ENCODE assay signal across 2 cellular contexts in genomic region chr17:81040791-81041337, GRCh38.
TF ChIP-seq lines count a peak whose summit lies in the region.

No MANE protein-coding gene starts in this region.

TF ChIP-seq in GM23338, 12 proteins besides CTCF, POLR2A, EP300 and RAD21 (continued from another document):
- TF ChIP-seq ZNF462 (CRISPR knock-in tag; IDR thresholded peaks at IDR 0.05) (no peak), ZNF331 (CRISPR knock-in tag; IDR thresholded peaks at IDR 0.05; ENCODE audit: low read depth) (no peak), REST (IDR thresholded peaks at IDR 0.05; ENCODE audit: unreplicated experiment) (no peak), ZNF114 (CRISPR knock-in tag; IDR thresholded peaks at IDR 0.05) (no peak), EZH2 (IDR thresholded peaks at IDR 0.05; ENCODE audit: low read depth, unreplicated experiment) (no peak), JUNB (IDR thresholded peaks at IDR 0.05; ENCODE audit: unreplicated experiment) (no peak), ETS1 (IDR thresholded peaks at IDR 0.05) (no peak), CREB1 (CRISPR knock-in tag; IDR thresholded peaks at IDR 0.05; ENCODE audit: low read depth) (no peak), EZH2phosphoT487 (IDR thresholded peaks at IDR 0.05; ENCODE audit: unreplicated experiment) (no peak)

TF ChIP-seq in WTC11, 78 proteins besides CTCF, POLR2A, EP300 and RAD21 (continued from another document):
- TF ChIP-seq USF1 (CRISPR knock-in tag; IDR thresholded peaks at IDR 0.05) (no peak), FOXP4 (CRISPR knock-in tag; IDR thresholded peaks at IDR 0.05) (no peak), ATF6 (CRISPR knock-in tag; IDR thresholded peaks at IDR 0.05) (no peak), ZNF232 (CRISPR knock-in tag; IDR thresholded peaks at IDR 0.05) (no peak), ZBTB21 (CRISPR knock-in tag; IDR thresholded peaks at IDR 0.05; ENCODE audit: borderline replicate concordance) (no peak), CBFB (CRISPR knock-in tag; IDR thresholded peaks at IDR 0.05; ENCODE audit: low read depth) (no peak), TCF7 (CRISPR knock-in tag; IDR thresholded peaks at IDR 0.05; ENCODE audit: low read depth) (no peak), ATF1 (CRISPR knock-in tag; IDR thresholded peaks at IDR 0.05) (no peak)
